Comparison of ENCODE assay signal across 21 cellular contexts in the genomic region with DNA sequence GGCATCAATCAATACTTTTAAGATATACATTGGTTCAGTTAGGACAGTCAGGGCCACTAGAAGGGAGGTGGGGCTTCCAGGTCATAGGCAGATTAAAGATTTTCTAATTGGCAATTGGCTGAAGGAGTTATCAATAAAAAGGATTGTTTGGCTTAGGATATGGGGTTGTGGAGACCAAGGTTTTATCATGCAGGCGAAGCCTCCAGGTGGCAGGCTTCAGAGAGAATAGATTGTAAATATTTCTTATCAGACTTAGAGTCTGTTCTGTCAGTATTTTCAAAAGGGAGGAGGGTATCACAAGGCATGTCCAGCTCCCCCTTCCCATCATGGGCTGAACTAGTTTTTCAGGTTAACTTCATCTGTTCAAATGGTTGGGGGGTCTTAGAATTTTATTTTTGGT.
DNase-seq lines count a peak whose midpoint lies in the region; ATAC-seq and TF ChIP-seq lines count a peak whose summit lies in the region.
"Had no signal": no experiment of that assay in that cellular context is flagged by ENCODE, and none has a peak within 500 bp of the region (broad histone marks: within the 10 kb centered on the region; RNA-seq: fewer than 3 reads in every experiment).

No MANE protein-coding gene starts in this region.

- CTCF ChIA-PET in BJ (lab: Yijun Ruan, JAX): interaction anchor here (1.2 kb wide), 1 partner anchor 9 kb away, joined by 3 read pairs; no protein-coding TSS in a partner anchor

- no peaks in the 10 kb centered on the region for H3K9me3 ChIP-seq in WERI-Rb-1 (ENCODE audit: severe bottlenecking)
- H3K9me3 ChIP-seq: A549, BE2C had no signal

- DNase-seq in BJ (ENCODE audit: low read depth) (no peak), HT-29 (ENCODE audit: low spot score) (peak; percentile 16), WERI-Rb-1 (no peak), mesendoderm (peak; percentile 27), NCI-H1436 treated with DMSO at 0.1 percent for 48 hours (lab: John Stamatoyannopoulos, UW) (no peak), ureter (ENCODE audit: low spot score) (no peak)
- DNase-seq: BE2C; CD4-positive, CD25-positive, alpha-beta regulatory T cell; DMS79; H7; KG1; NCI-H1092 treated with DMSO at 0.1 percent for 48 hours; NCI-H146; NCI-H2081; NCI-H2171; NCI-H345; NCI-H524; NCI-H774; Right ventricle myocardium superior had no signal

- WGBS in mesendoderm (ENCODE audit: extremely low coverage, insufficient coverage, low lambda C conversion rate): no CpG with 5 or more reads among the region's 1 CpG

- H3K9ac ChIP-seq in mesendoderm (ENCODE audit: low read length): no peak overlapping the region

- no peak overlapping the region for H2BK120ac ChIP-seq in mesendoderm (ENCODE audit: low read depth, low read length)

- no peaks in the 10 kb centered on the region for H3K36me3 ChIP-seq in BJ (ENCODE audit: control insufficient read depth, insufficient read depth, low read length)
- no peaks in the 10 kb centered on the region for H3K36me3 ChIP-seq in WERI-Rb-1
- H3K36me3 ChIP-seq in mesendoderm (ENCODE audit: control insufficient read depth, insufficient read depth, low read length): no peaks in the 10 kb centered on the region
- H3K36me3 ChIP-seq: BE2C had no signal

- H3K4ac ChIP-seq in mesendoderm (ENCODE audit: low read depth, low read length): no peak overlapping the region

- no peaks in the 10 kb centered on the region for H3K4me1 ChIP-seq in mesendoderm (ENCODE audit: control insufficient read depth, low read depth, low read length)
- H3K4me1 ChIP-seq: A549 had no signal

- H3K18ac ChIP-seq in mesendoderm (ENCODE audit: low read length): no peak overlapping the region

- no peaks in the 10 kb centered on the region for H3K79me1 ChIP-seq in mesendoderm (ENCODE audit: low read length)

- no peak overlapping the region for H3K4me2 ChIP-seq in mesendoderm (ENCODE audit: low read length)
- H3K4me2 ChIP-seq: A549 had no signal

- no peak for ATAC-seq in HG03108 (IDR thresholded peaks at IDR 0.05; ENCODE audit: unreplicated experiment)
- ATAC-seq: A549 had no signal

- POLR2A ChIA-PET in BJ (lab: Charles Lee): no interaction called here

- H3K23ac ChIP-seq in mesendoderm (ENCODE audit: low read length): no peak overlapping the region

- no peak overlapping the region for H2AK5ac ChIP-seq in mesendoderm (ENCODE audit: low read length)

- no peak overlapping the region for H3K4me3 ChIP-seq in BJ (ENCODE audit: low read depth, low read length)
- H3K4me3 ChIP-seq in WERI-Rb-1 (ENCODE audit: low read depth, low read length): no peak overlapping the region
- no peak overlapping the region for H3K4me3 ChIP-seq in mesendoderm (ENCODE audit: low read length)
- H3K4me3 ChIP-seq: A549 had no signal

- no peak overlapping the region for H3K56ac ChIP-seq in mesendoderm (ENCODE audit: low read length)

- H2BK15ac ChIP-seq in mesendoderm (replicated peaks; ENCODE audit: low read depth): no peak overlapping the region

- TF ChIP-seq CTCF in BJ (IDR thresholded peaks at IDR 0.05; ENCODE audit: insufficient read depth, low read depth, low read length) (0 out of 2 replicates have a peak, but pooled peaks have one; percentile 4), WERI-Rb-1 (IDR thresholded peaks at IDR 0.05; ENCODE audit: low read depth, low read length) (0 out of 2 replicates have a peak, but pooled peaks have one; percentile 3)

- no peak overlapping the region for H4K5ac ChIP-seq in mesendoderm (ENCODE audit: low read length)

- no peak overlapping the region for H4K8ac ChIP-seq in mesendoderm (ENCODE audit: low read depth, low read length)

- H2BK5ac ChIP-seq in mesendoderm (ENCODE audit: low read length): no peak overlapping the region

- H3K27me3 ChIP-seq in BJ (ENCODE audit: control insufficient read depth, insufficient read depth, low read length) (no peaks in the 10 kb centered on the region; the same call in 1 of the 2 replicates), WERI-Rb-1 (ENCODE audit: insufficient read depth, low read depth, severe bottlenecking) (no peaks in the 10 kb centered on the region), mesendoderm (ENCODE audit: insufficient read depth, low read length, poor library complexity) (no peaks in the 10 kb centered on the region)
- H3K27me3 ChIP-seq: BE2C had no signal

- H3K79me2 ChIP-seq in mesendoderm (ENCODE audit: control insufficient read depth, insufficient read depth, low read length): no peaks in the 10 kb centered on the region

- H3K27ac ChIP-seq in WERI-Rb-1 (no peak overlapping the region), mesendoderm (ENCODE audit: low read depth, low read length) (no peak overlapping the region)
- H3K27ac ChIP-seq: A549 had no signal

Comparison
In these comparisons a context has a peak if more than half of its experiments do, and no peak if none do; other contexts are left out.
1. DNase-seq: peak in HT-29 (single experiment) and mesendoderm (single experiment); none in BJ (single experiment), WERI-Rb-1 (single experiment), NCI-H1436 treated with DMSO at 0.1 percent for 48 hours (single experiment) and ureter (single experiment).